In genomic region chr10:6202098-6202683, GRCh38 we compare ENCODE assay signal across 8 cellular contexts. TPM values are rescaled to one million over a fixed set of nuclear protein-coding genes. Genes with fewer than 3 reads are reported as not detected.
A peak's percentile ranks its signal among the peaks of the same experiment; 100 is the strongest.
DNase-seq lines count a peak whose midpoint lies in the region; ATAC-seq and TF ChIP-seq lines count a peak whose summit lies in the region.

No MANE protein-coding gene starts in this region.

- peaks cover 10% of the 10 kb centered on the region; the same call in 1 of the 2 replicates for H3K4me1 ChIP-seq in HUES64 (ENCODE audit: insufficient read depth, low read length)
- peaks cover 27% of the 10 kb centered on the region for H3K4me1 ChIP-seq in mucosa of stomach (ENCODE audit: control insufficient read depth, insufficient read depth, low read length)

- ATAC-seq in HG03139 (IDR thresholded peaks at IDR 0.05; ENCODE audit: unreplicated experiment) (no peak), GM21360 (IDR thresholded peaks at IDR 0.05; ENCODE audit: unreplicated experiment) (no peak), GM19467 (IDR thresholded peaks at IDR 0.05; ENCODE audit: unreplicated experiment) (no peak)

- TF ChIP-seq CTCF in GM06990 (IDR thresholded peaks at IDR 0.05; ENCODE audit: insufficient read depth, low read length, poor library complexity, severe bottlenecking) = no peak
- TF ChIP-seq CTCF in cardiac fibroblast (IDR thresholded peaks at IDR 0.05; ENCODE audit: low read depth, low read length) = no peak

- DNase-seq in GM06990 (ENCODE audit: extremely low read depth, insufficient read length) = no peak
- DNase-seq in cardiac fibroblast (ENCODE audit: low read depth in 2 of 2) = no peak
- DNase-seq in NCI-H2196 (lab: John Stamatoyannopoulos, UW; ENCODE audit: unreplicated experiment) = no peak

- no peaks in the 10 kb centered on the region for H3K9me3 ChIP-seq in HUES64 (ENCODE audit: insufficient read depth, low read depth, low read length)
- no peaks in the 10 kb centered on the region for H3K9me3 ChIP-seq in mucosa of stomach (ENCODE audit: control insufficient read depth, low read length)

- H3K4me3 ChIP-seq in GM06990 (replicated peaks; ENCODE audit: low read depth, low read length) = peak overlapping the region; percentile 53
- peak overlapping the region; percentile 68 for H3K4me3 ChIP-seq in HUES64 (ENCODE audit: low read length)
- H3K4me3 ChIP-seq in cardiac fibroblast (replicated peaks in 1 of 2; ENCODE audit: low read depth in 2 of 2, low read length in 2 of 2) = peak overlapping the region; percentile 47 to 57
- peak overlapping the region; percentile 63 for H3K4me3 ChIP-seq in mucosa of stomach (ENCODE audit: low read length)

- WGBS in HUES64 = 2% methylated on average over 28 of the region's 29 CpGs

- no peaks in the 10 kb centered on the region; the same call in 1 of the 2 replicates for H3K27me3 ChIP-seq in GM06990 (replicated peaks; ENCODE audit: control insufficient read depth, insufficient read depth, low read length)
- peaks cover 48% of the 10 kb centered on the region for H3K27me3 ChIP-seq in HUES64 (ENCODE audit: insufficient read depth, low read length)
- peaks cover 6% of the 10 kb centered on the region for H3K27me3 ChIP-seq in mucosa of stomach (ENCODE audit: control insufficient read depth, insufficient read depth, low read length)

- H3K27ac ChIP-seq in HUES64 (ENCODE audit: low read depth, low read length) = no peak overlapping the region

- H3K36me3 ChIP-seq in GM06990 (ENCODE audit: control insufficient read depth, insufficient read depth, low read length) = no peaks in the 10 kb centered on the region
- H3K36me3 ChIP-seq in HUES64 (ENCODE audit: insufficient read depth, low read length) = no peaks in the 10 kb centered on the region
- no peaks in the 10 kb centered on the region for H3K36me3 ChIP-seq in mucosa of stomach (ENCODE audit: control insufficient read depth, insufficient read depth, low read length)

- H3K9ac ChIP-seq in HUES64 (ENCODE audit: low read depth, low read length) (no peak overlapping the region; the same call in 1 of the 2 replicates), mucosa of stomach (ENCODE audit: low read length) (peak overlapping the region; percentile 66)

RNA-seq across cellular contexts. Expression of gene PFKFB3, which starts 0.5 kb away (rescaled TPM):
- 19.8 TPM for polyA plus RNA-seq in HUES64 (2013, experiment 1 of 2)
- 17.9 TPM for polyA plus RNA-seq in HUES64 (2013, experiment 2 of 2)
